Comparison of ENCODE assay signal across 12 cellular contexts in the genomic region with DNA sequence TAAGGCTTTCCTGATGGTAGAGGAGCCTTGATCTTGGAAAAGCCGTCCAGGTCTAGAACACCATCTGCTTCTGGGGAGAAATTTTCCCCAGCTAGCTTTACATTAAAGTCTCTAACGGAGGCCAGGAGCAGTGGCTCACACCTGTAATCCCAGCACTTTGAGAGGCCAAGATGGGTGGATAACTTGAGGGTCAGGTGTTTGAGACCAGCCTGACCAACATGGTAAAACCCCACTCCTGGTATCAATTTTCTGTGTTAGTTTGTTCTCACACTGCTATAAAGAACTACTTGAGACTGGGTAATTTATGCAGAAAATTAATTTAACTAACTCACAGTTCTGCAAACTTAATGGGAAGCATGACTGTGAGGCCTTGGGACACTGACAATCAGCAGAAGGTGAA. TPM values are rescaled to one million over a fixed set of nuclear protein-coding genes. Genes with fewer than 3 reads are reported as not detected.
"Had no signal": no experiment of that assay in that cellular context is flagged by ENCODE, and none has a peak within 500 bp of the region (broad histone marks: within the 10 kb centered on the region; RNA-seq: fewer than 3 reads in every experiment).

No MANE protein-coding gene starts in this region.

- H3K4me3 ChIP-seq: GM23248, GM23338, HAP-1 had no signal

- H3K4me3 Mint-ChIP-seq: GM23338, H9, HFFc6 had no signal

- H3K27ac ChIP-seq: GM23248 had no signal

- ATAC-seq: GM23338, HCT116 had no signal

- FAIRE-seq: H1, H54 had no signal

- H3K4me2 ChIP-seq: GM23338 had no signal

- H3K27ac Mint-ChIP-seq: GM23338, HFFc6 had no signal

- DNase-seq: GM23248, GOT3, H7, H9, HCEC 1CT, HFFc6 had no signal

- H3K9ac ChIP-seq: GM23248 had no signal

- H2AFZ ChIP-seq: GM23248, GM23338 had no signal

- H3K36me3 ChIP-seq: HAP-1 had no signal

- H3K9me3 Mint-ChIP-seq: HFFc6 had no signal

RNA-seq across cellular contexts. Expression of gene FAM209B, which starts 37.8 kb away (rescaled TPM):
- total RNA-seq: GM23248, GM23338, H1, H4 had no signal
- polyA plus RNA-seq: GM23248 had no signal

RNA-seq across cellular contexts. Expression of gene FAM209A, which starts 46.3 kb away (rescaled TPM):
- total RNA-seq: GM23248, GM23338, H1, H4, H9 had no signal
- polyA plus RNA-seq: GM23248, GM23338 had no signal
